Comparison of ENCODE assay signal across 11 cellular contexts in the genomic region with DNA sequence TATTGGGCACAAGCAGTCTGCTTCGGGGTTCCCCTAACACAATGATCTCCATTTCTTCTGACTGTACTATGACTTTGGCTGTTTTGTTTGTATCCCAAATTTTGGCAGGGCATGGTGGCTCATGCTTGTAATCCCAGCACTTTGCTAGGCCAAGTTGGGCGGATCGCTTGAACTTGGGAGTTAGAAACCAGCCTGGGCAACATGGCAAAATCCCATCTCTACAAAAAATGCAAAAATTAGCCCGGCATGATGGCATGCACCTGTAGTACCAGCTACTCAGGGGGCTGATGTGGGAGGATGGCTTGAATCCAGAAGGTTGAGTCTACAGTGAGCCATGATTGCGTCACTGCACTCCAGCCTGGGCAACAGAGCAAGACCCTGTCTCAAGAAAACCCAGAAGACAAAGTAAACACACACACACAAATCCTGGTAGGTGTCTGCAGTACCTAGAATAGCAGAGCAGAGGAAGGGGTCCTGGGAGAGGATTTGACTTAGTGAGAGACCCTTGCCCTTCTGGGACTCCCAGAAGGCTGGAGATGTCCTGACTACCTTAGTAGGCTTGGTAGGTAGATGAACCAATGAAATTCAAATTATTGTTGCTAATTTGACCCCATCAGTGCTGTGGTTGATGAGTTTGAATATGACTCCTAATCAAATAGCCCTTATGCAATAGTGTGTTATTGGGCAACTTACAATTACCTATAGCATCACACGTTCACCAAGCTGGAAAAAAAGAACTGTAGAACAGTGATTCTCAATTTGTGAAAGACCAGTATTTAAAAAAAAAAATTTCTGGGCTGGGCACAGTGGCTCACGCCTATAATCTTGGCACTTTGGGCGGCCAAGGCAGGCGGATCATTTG. TPM values are rescaled to one million over a fixed set of nuclear protein-coding genes. Genes with fewer than 3 reads are reported as not detected.
A peak's percentile ranks its signal among the peaks of the same experiment; 100 is the strongest.
DNase-seq lines count a peak whose midpoint lies in the region; FAIRE-seq and TF ChIP-seq lines count a peak whose summit lies in the region.
"Had no signal": no experiment of that assay in that cellular context is flagged by ENCODE, and none has a peak within 500 bp of the region (broad histone marks: within the 10 kb centered on the region; RNA-seq: fewer than 3 reads in every experiment).

No MANE protein-coding gene starts in this region.

- H3K79me1 ChIP-seq in H1 (ENCODE audit: low read depth, low read length), result no peaks in the 10 kb centered on the region

- no peak for TF ChIP-seq POLR2A in H1 (IDR thresholded peaks at IDR 0.05; ENCODE audit: control extremely low read depth in 1 of 2, low read depth in 2 of 2, low read length in 2 of 2)

- peak overlapping the region; percentile 86 for H2BK5ac ChIP-seq in H1 (ENCODE audit: low read depth, low read length)

- H3K4me1 ChIP-seq in H1 (replicated peaks in 1 of 4; ENCODE audit: control insufficient read depth in 3 of 4, insufficient read depth in 4 of 4, low read length in 3 of 4), result peaks cover 2 to 13% (median 11%) of the 10 kb centered on the region in 4 experiments; a peak in 5 of 7 replicates

- 89% methylated on average over 9 of the region's 9 CpGs; no CpG with 5 or more reads in 1 of the 2 experiments for whole genome bisulfite sequencing in H1 (ENCODE audit: extremely low coverage in 1 of 2, insufficient coverage in 1 of 2, insufficient read length in 1 of 2, insufficient replicate concordance in 2 of 2, low coverage in 1 of 2, low lambda C conversion rate in 2 of 2, missing lambda C conversion rate in 1 of 2), 2 experiments

- H3K36me3 ChIP-seq in H1 (ENCODE audit: control insufficient read depth in 2 of 4, insufficient read depth in 4 of 4, low read length in 3 of 4), result no peaks in the 10 kb centered on the region

- no peak overlapping the region for H3K23ac ChIP-seq in H1 (ENCODE audit: insufficient read length)

- H3K4me3 ChIP-seq in H1 (ENCODE audit: extremely low read depth in 1 of 4, insufficient read depth in 2 of 4, low read depth in 3 of 4, low read length in 4 of 4) (no peak overlapping the region), skin epidermis (no peak overlapping the region)
- H3K4me3 ChIP-seq: PC-9 had no signal

- H3K4me1 Mint-ChIP-seq in activated CD4-positive, alpha-beta T cell treated with anti-CD3 and anti-CD28 coated beads, Interleukin-2, amount 10 ng/mL, durations not matched to agents 24 days and 14 days, result peaks cover 42% of the 10 kb centered on the region

- DNase-seq in activated CD4-positive, alpha-beta T cell treated with anti-CD3 and anti-CD28 coated beads, Interleukin-2, amount 10 ng/mL, durations not matched to agents 24 days and 14 days, result no peak
- no peak for DNase-seq in activated CD4-positive, alpha-beta T cell treated with anti-CD3 and anti-CD28 coated beads, Interleukin-2, amount 50 U/mL, for 1 hour
- DNase-seq in RWPE1 (ENCODE audit: low spot score), result no peak
- DNase-seq in H1 (ENCODE audit: low read depth in 1 of 2, low spot score in 2 of 2), result no peak
- DNase-seq in NCI-H526 (lab: John Stamatoyannopoulos, UW), result no peak
- no peak for DNase-seq in D721Med (ENCODE audit: insufficient read length, low spot score)
- no peak for DNase-seq in NCI-H510A treated with DMSO at 0.1 percent for 48 hours (lab: John Stamatoyannopoulos, UW)
- DNase-seq: H7, left ventricle myocardium superior had no signal

- H4K8ac ChIP-seq in H1 (ENCODE audit: extremely low read depth, insufficient read depth, low read length), result no peak overlapping the region

- no peak for TF ChIP-seq RAD21 in H1 (IDR thresholded peaks at IDR 0.05 in 1 of 2, conservative IDR thresholded peaks at IDR 0.05 in 1 of 2; ENCODE audit: low read depth in 2 of 2, low read length in 2 of 2)

- FAIRE-seq in H1 (lab: Jason Lieb, UNC), result no peak
- no peak for FAIRE-seq in D721Med (lab: Jason Lieb, UNC)

- no peak overlapping the region for H3K56ac ChIP-seq in H1 (replicated peaks; ENCODE audit: insufficient read length, low read depth, low read length)

- H3K79me2 ChIP-seq in H1 (ENCODE audit: control insufficient read depth in 1 of 2, insufficient read depth in 2 of 2, low read length in 2 of 2), result no peaks in the 10 kb centered on the region

- H2AFZ ChIP-seq in H1 (ENCODE audit: low read length), result peak overlapping the region; percentile 43; the same call in 1 of the 2 replicates
- H2AFZ ChIP-seq: PC-9 had no signal

- H3K4me3 Mint-ChIP-seq in activated CD4-positive, alpha-beta T cell treated with anti-CD3 and anti-CD28 coated beads, Interleukin-2, amount 10 ng/mL, durations not matched to agents 24 days and 14 days, result peak overlapping the region; percentile 42

- CTCF ChIA-PET in RWPE1 (lab: Yijun Ruan, JAX), result interaction anchor here (1.1 kb wide), 1 partner anchor 31 kb away, joined by 4 read pairs; no protein-coding TSS in a partner anchor
- CTCF ChIA-PET in H1 (lab: Charles Lee; ENCODE audit: partially characterized antibody), result no interaction called here

- peaks cover 9% of the 10 kb centered on the region for H3K36me3 Mint-ChIP-seq in activated CD4-positive, alpha-beta T cell treated with anti-CD3 and anti-CD28 coated beads, Interleukin-2, amount 10 ng/mL, durations not matched to agents 24 days and 14 days (ENCODE audit: low read depth)

- H2BK20ac ChIP-seq in H1 (ENCODE audit: low read length), result peak overlapping the region; percentile 92

- H3K27ac ChIP-seq in RWPE1 (peak overlapping the region; percentile 67), H1 (ENCODE audit: low read depth, low read length) (peak overlapping the region; percentile 66; the same call in 1 of the 2 replicates), skin epidermis (peak overlapping the region in 20 of 21 experiments; percentile 5 to 84 (median 70))
- H3K27ac ChIP-seq: PC-9 had no signal

- H3K27me3 ChIP-seq in H1 (replicated peaks in 1 of 4; ENCODE audit: control insufficient read depth in 3 of 4, extremely low read depth in 1 of 4, insufficient read depth in 3 of 4, low read length in 3 of 4), result no peaks in the 10 kb centered on the region

- H3K4ac ChIP-seq in H1 (replicated peaks; ENCODE audit: insufficient read length, low read depth, low read length), result peak overlapping the region; percentile 99

- H2BK120ac ChIP-seq in H1 (replicated peaks; ENCODE audit: low read depth, low read length), result peak overlapping the region; percentile 99

- H2BK15ac ChIP-seq in H1 (ENCODE audit: low read length), result no peak overlapping the region; the same call in 1 of the 2 replicates

- peak overlapping the region; percentile 99 for H3K27ac Mint-ChIP-seq in activated CD4-positive, alpha-beta T cell treated with anti-CD3 and anti-CD28 coated beads, Interleukin-2, amount 10 ng/mL, durations not matched to agents 24 days and 14 days

- H3K23me2 ChIP-seq in H1 (ENCODE audit: low read depth, low read length), result no peaks in the 10 kb centered on the region

- no peak overlapping the region for H3K14ac ChIP-seq in H1 (ENCODE audit: insufficient read length)

- peak overlapping the region; percentile 51 for H3K18ac ChIP-seq in H1 (ENCODE audit: extremely low read depth, low read length)

- intact Hi-C loops in activated CD4-positive, alpha-beta T cell treated with anti-CD3 and anti-CD28 coated beads, Interleukin-2, amount 10 ng/mL, durations not matched to agents 24 days and 14 days (cut with micrococcal nuclease), result loop anchor here (1.0 to 5.0 kb wide), 6 partner anchors 8 to 400 kb away; no protein-coding TSS in a partner anchor

- peaks cover 6% of the 10 kb centered on the region for H3K9me3 Mint-ChIP-seq in activated CD4-positive, alpha-beta T cell treated with anti-CD3 and anti-CD28 coated beads, Interleukin-2, amount 10 ng/mL, durations not matched to agents 24 days and 14 days

- no peaks in the 10 kb centered on the region for H3K27me3 Mint-ChIP-seq in activated CD4-positive, alpha-beta T cell treated with anti-CD3 and anti-CD28 coated beads, Interleukin-2, amount 10 ng/mL, durations not matched to agents 24 days and 14 days

- H3K9ac ChIP-seq in H1 (replicated peaks in 1 of 4; ENCODE audit: extremely low read depth in 1 of 4, low read depth in 3 of 4, low read length in 3 of 4), result peak overlapping the region in 1 of 4 experiments; percentile 17; a peak in 1 of 7 replicates

- H3K9me3 ChIP-seq in H1 (ENCODE audit: insufficient read depth in 2 of 2, low read depth in 1 of 2, low read length in 1 of 2), result no peaks in the 10 kb centered on the region

- no peak overlapping the region; the same call in 1 of the 2 replicates for H2AK5ac ChIP-seq in H1 (ENCODE audit: low read depth, low read length)

- no peak overlapping the region for H3K4me2 ChIP-seq in H1 (ENCODE audit: insufficient read depth in 1 of 2, low read depth in 2 of 2, low read length in 2 of 2)
- H3K4me2 ChIP-seq: PC-9 had no signal

- H4K20me1 ChIP-seq in H1 (replicated peaks in 1 of 2; ENCODE audit: control insufficient read depth in 1 of 2, insufficient read depth in 2 of 2, low read length in 2 of 2), result no peaks in the 10 kb centered on the region

- H4K5ac ChIP-seq in H1 (ENCODE audit: insufficient read length, low read depth, low read length), result peak overlapping the region; percentile 47

- H2BK12ac ChIP-seq in H1 (ENCODE audit: low read depth, low read length), result peak overlapping the region; percentile 64

- TF ChIP-seq EP300 in H1 (IDR thresholded peaks at IDR 0.05; ENCODE audit: borderline replicate concordance in 1 of 2, low read depth in 2 of 2, low read length in 2 of 2), result no peak

- H4K91ac ChIP-seq in H1 (replicated peaks; ENCODE audit: insufficient read length, low read length), result peak overlapping the region; percentile 95

- no peak for TF ChIP-seq CTCF in RWPE1 (conservative IDR thresholded peaks at IDR 0.05; ENCODE audit: low read depth)
- no peak for TF ChIP-seq CTCF in H1 (IDR thresholded peaks at IDR 0.05; ENCODE audit: control extremely low read depth in 1 of 3, insufficient read depth in 1 of 3, low read depth in 1 of 3, low read length in 3 of 3)
- no peak for TF ChIP-seq CTCF in D721Med (IDR thresholded peaks at IDR 0.05; ENCODE audit: insufficient read depth, missing control alignments)

- POLR2A ChIA-PET in RWPE1 (lab: Yijun Ruan, JAX; ENCODE audit: low non-redundant PET), result no interaction called here
- POLR2A ChIA-PET in H1 (lab: Charles Lee; ENCODE audit: partially characterized antibody), result interaction anchor here (0.9 to 1.2 kb wide), 2 partner anchors 23 to 29 kb away, joined by 3 read pairs; no protein-coding TSS in a partner anchor

TF ChIP-seq in H1, 55 proteins besides CTCF, POLR2A, EP300 and RAD21 (continues in another document):
- peak; percentile 15; the same call in 1 of the 2 replicates for TF ChIP-seq KDM1A (IDR thresholded peaks at IDR 0.05; ENCODE audit: borderline replicate concordance, low read length)

RNA-seq across cellular contexts. Expression of a gene that starts 6.8 kb away (rescaled TPM):
- total RNA-seq in activated CD4-positive, alpha-beta T cell treated with anti-CD3 and anti-CD28 coated beads, Interleukin-2, amount 10 ng/mL, durations not matched to agents 24 days and 14 days, result 55.5 and 59.2 TPM in 2 replicates
- 56.9 and 61.4 TPM in 2 replicates for total RNA-seq in H1 (2021; fragmentation: NEBNext Ultra II Directional; extraction: Animal tissue kit (Norgen Biotek cat#: 25700))
- polyA plus RNA-seq in H1 (2011; rRNA removed), result 10.6 and 13.6 TPM in 2 replicates
- 16.7 TPM for polyA plus RNA-seq in H1 (2011; cell fraction: cytosol; rRNA removed)
- polyA plus RNA-seq in H1 (2011; cell fraction: nucleus; rRNA removed), result 8.0 TPM
- 33.6 to 56.8 TPM (median 46.3 TPM) in 4 replicates for polyA plus RNA-seq in H1 (2012, experiment 1 of 2)
- 4.7 TPM for polyA plus RNA-seq in H1 (2012, experiment 2 of 2)
- 41.4 TPM for polyA plus RNA-seq in H1 (2013, experiment 1 of 2)
- polyA plus RNA-seq in H1 (2013, experiment 2 of 2), result 43.0 TPM
- polyA minus RNA-seq in H1 (2011; rRNA and poly(A)+ RNA removed), result 29.2 and 29.5 TPM in 2 replicates
- polyA minus RNA-seq in H1 (2011; cell fraction: cytosol; rRNA and poly(A)+ RNA removed), result 26.0 TPM
- 33.3 TPM for polyA minus RNA-seq in H1 (2011; cell fraction: nucleus; rRNA and poly(A)+ RNA removed)
